12 cellular contexts compared by ENCODE assay signal in genomic region chr21:43315244-43316137, GRCh38.
DNase-seq lines count a peak whose midpoint lies in the region; ATAC-seq and TF ChIP-seq lines count a peak whose summit lies in the region.
"Had no signal": no experiment of that assay in that cellular context is flagged by ENCODE, and none has a peak within 500 bp of the region (broad histone marks: within the 10 kb centered on the region; RNA-seq: fewer than 3 reads in every experiment).

No MANE protein-coding gene starts in this region.

- H3K27me3 Mint-ChIP-seq in activated T-helper 1 cell treated with anti-CD3 and anti-CD28 coated beads, Interleukin-12 subunit alpha, Interleukin-12 subunit beta, Interleukin-2, Interleukin-4 antibody, amounts not matched to agents 30 ng/mL and 10 ng/mL and 1 ng/mL, durations not matched to agents 14 hours and 24 hours and 36 hours (ENCODE audit: insufficient read depth): peaks cover 4% of the 10 kb centered on the region
- peaks cover 0 to 10% of the 10 kb centered on the region in 2 donors for H3K27me3 Mint-ChIP-seq in natural killer cell treated with Interleukin-12 subunit alpha and Interleukin-12 subunit beta and Interleukin-15 and Interleukin-18, amount 100 ng/mL, for 72 hours
- no peaks in the 10 kb centered on the region for H3K27me3 Mint-ChIP-seq in type B pancreatic cell

- H3K27ac ChIP-seq in GM23248: no peak overlapping the region
- no peak overlapping the region for H3K27ac ChIP-seq in colonic mucosa

- no peaks in the 10 kb centered on the region for H3K79me2 ChIP-seq in GM23248 (ENCODE audit: insufficient read depth)

- H3K4me1 Mint-ChIP-seq in activated T-helper 1 cell treated with anti-CD3 and anti-CD28 coated beads, Interleukin-12 subunit alpha, Interleukin-12 subunit beta, Interleukin-2, Interleukin-4 antibody, amounts not matched to agents 30 ng/mL and 10 ng/mL and 1 ng/mL, durations not matched to agents 14 hours and 24 hours and 36 hours (ENCODE audit: low read depth): peaks cover 4% of the 10 kb centered on the region
- peaks cover 0 to 3% of the 10 kb centered on the region in 2 donors for H3K4me1 Mint-ChIP-seq in natural killer cell treated with Interleukin-12 subunit alpha and Interleukin-12 subunit beta and Interleukin-15 and Interleukin-18, amount 100 ng/mL, for 72 hours (ENCODE audit: low read depth in 2 of 2)
- peaks cover 19% of the 10 kb centered on the region for H3K4me1 Mint-ChIP-seq in type B pancreatic cell (ENCODE audit: unreplicated experiment)

- TF ChIP-seq CTCF in type B pancreatic cell (conservative IDR thresholded peaks at IDR 0.05) (no peak), colonic mucosa (IDR thresholded peaks at IDR 0.05) (no peak)

- intact Hi-C loops in activated T-helper 1 cell treated with anti-CD3 and anti-CD28 coated beads, Interleukin-12 subunit alpha, Interleukin-12 subunit beta, Interleukin-2, Interleukin-4 antibody, amounts not matched to agents 30 ng/mL and 10 ng/mL and 1 ng/mL, durations not matched to agents 14 hours and 24 hours and 36 hours (cut with micrococcal nuclease): no loop called here
- intact Hi-C loops in colonic mucosa (cut with DNase I): no loop called here

- 57 to 58% methylated on average over 26 to 27 of the region's 27 CpGs for WGBS in GM23248 (ENCODE audit: low coverage in 1 of 2, low lambda C conversion rate in 2 of 2, missing lambda C conversion rate in 2 of 2), 2 experiments

- H3K27me3 ChIP-seq in GM23248 (replicated peaks; ENCODE audit: insufficient read depth) (no peaks in the 10 kb centered on the region), colonic mucosa (no peaks in the 10 kb centered on the region)

- H3K4me3 ChIP-seq in GM23248 (no peak overlapping the region), colonic mucosa (no peak overlapping the region)

- H3K9me2 ChIP-seq in GM23248 (ENCODE audit: insufficient read depth): no peaks in the 10 kb centered on the region

- peak overlapping the region; percentile 37 for H3K4me3 Mint-ChIP-seq in activated T-helper 1 cell treated with anti-CD3 and anti-CD28 coated beads, Interleukin-12 subunit alpha, Interleukin-12 subunit beta, Interleukin-2, Interleukin-4 antibody, amounts not matched to agents 30 ng/mL and 10 ng/mL and 1 ng/mL, durations not matched to agents 14 hours and 24 hours and 36 hours
- H3K4me3 Mint-ChIP-seq in natural killer cell treated with Interleukin-12 subunit alpha and Interleukin-12 subunit beta and Interleukin-15 and Interleukin-18, amount 100 ng/mL, for 72 hours: no peak overlapping the region
- no peak overlapping the region for H3K4me3 Mint-ChIP-seq in type B pancreatic cell
- H3K4me3 Mint-ChIP-seq: activated B cell treated with CpG ODN at 0.5 μM for 24 hours had no signal

- H3K27ac Mint-ChIP-seq in activated T-helper 1 cell treated with anti-CD3 and anti-CD28 coated beads, Interleukin-12 subunit alpha, Interleukin-12 subunit beta, Interleukin-2, Interleukin-4 antibody, amounts not matched to agents 30 ng/mL and 10 ng/mL and 1 ng/mL, durations not matched to agents 14 hours and 24 hours and 36 hours: peak overlapping the region; percentile 55
- no peak overlapping the region for H3K27ac Mint-ChIP-seq in natural killer cell treated with Interleukin-12 subunit alpha and Interleukin-12 subunit beta and Interleukin-15 and Interleukin-18, amount 100 ng/mL, for 72 hours
- no peak overlapping the region for H3K27ac Mint-ChIP-seq in type B pancreatic cell
- H3K27ac Mint-ChIP-seq: activated B cell treated with CpG ODN at 0.5 μM for 24 hours had no signal

- H3K9me3 Mint-ChIP-seq in activated T-helper 1 cell treated with anti-CD3 and anti-CD28 coated beads, Interleukin-12 subunit alpha, Interleukin-12 subunit beta, Interleukin-2, Interleukin-4 antibody, amounts not matched to agents 30 ng/mL and 10 ng/mL and 1 ng/mL, durations not matched to agents 14 hours and 24 hours and 36 hours: no peaks in the 10 kb centered on the region
- no peaks in the 10 kb centered on the region for H3K9me3 Mint-ChIP-seq in natural killer cell treated with Interleukin-12 subunit alpha and Interleukin-12 subunit beta and Interleukin-15 and Interleukin-18, amount 100 ng/mL, for 72 hours
- H3K9me3 Mint-ChIP-seq in type B pancreatic cell: no peaks in the 10 kb centered on the region
- H3K9me3 Mint-ChIP-seq: activated B cell treated with CpG ODN at 0.5 μM for 24 hours had no signal

- H2AFZ ChIP-seq in GM23248: no peak overlapping the region

- in situ Hi-C loops in GM23248 (cut with MboI): loop anchor here (10.0 kb wide), 1 partner anchor 329 kb away; no protein-coding TSS in a partner anchor

- H3K4me2 ChIP-seq in GM23248 (ENCODE audit: unreplicated experiment): no peak overlapping the region

- 0 out of 2 replicates have a peak, but pooled peaks cover 5% of the 10 kb centered on the region for H3F3A ChIP-seq in GM23248 (ENCODE audit: insufficient read depth)

- H4K20me1 ChIP-seq in GM23248 (ENCODE audit: insufficient read depth): no peaks in the 10 kb centered on the region

- H3K9me3 ChIP-seq in GM23248 (ENCODE audit: low read depth): no peaks in the 10 kb centered on the region
- no peaks in the 10 kb centered on the region for H3K9me3 ChIP-seq in colonic mucosa

- H3K9ac ChIP-seq in GM23248 (no peak overlapping the region), colonic mucosa (ENCODE audit: low read depth in 2 of 2, low read length in 2 of 2) (no peak overlapping the region)

- no peaks in the 10 kb centered on the region for H3K36me3 Mint-ChIP-seq in activated T-helper 1 cell treated with anti-CD3 and anti-CD28 coated beads, Interleukin-12 subunit alpha, Interleukin-12 subunit beta, Interleukin-2, Interleukin-4 antibody, amounts not matched to agents 30 ng/mL and 10 ng/mL and 1 ng/mL, durations not matched to agents 14 hours and 24 hours and 36 hours (ENCODE audit: low read depth)
- H3K36me3 Mint-ChIP-seq in natural killer cell treated with Interleukin-12 subunit alpha and Interleukin-12 subunit beta and Interleukin-15 and Interleukin-18, amount 100 ng/mL, for 72 hours: no peaks in the 10 kb centered on the region
- H3K36me3 Mint-ChIP-seq in type B pancreatic cell: no peaks in the 10 kb centered on the region

- ATAC-seq in natural killer cell treated with Interleukin-12 subunit alpha and Interleukin-12 subunit beta and Interleukin-15 and Interleukin-18, amount 100 ng/mL, for 72 hours: peak; percentile 13 to 24
- ATAC-seq: Panc1 had no signal

- peak; percentile 8 for DNase-seq in activated CD4-positive, alpha-beta T cell treated with anti-CD3 and anti-CD28 coated beads, Interleukin-2, amount 50 U/mL, for 1 hour
- DNase-seq in activated CD4-positive, alpha-beta T cell treated with anti-CD3 and anti-CD28 coated beads for 1 hour: no peak
- DNase-seq in GM23248 (peak; percentile 34), type B pancreatic cell (ENCODE audit: extremely low spot score, unreplicated experiment) (no peak), colonic mucosa (no peak)
- no peak for DNase-seq in activated T-helper 1 cell treated with anti-CD3 and anti-CD28 coated beads, Interleukin-12 subunit alpha, Interleukin-12 subunit beta, Interleukin-2, Interleukin-4 antibody, amounts not matched to agents 30 ng/mL and 10 ng/mL and 1 ng/mL, durations not matched to agents 14 hours and 24 hours and 36 hours (ENCODE audit: low spot score)
- no peak for DNase-seq in natural killer cell treated with Interleukin-12 subunit alpha and Interleukin-12 subunit beta and Interleukin-15 and Interleukin-18, amount 100 ng/mL, for 72 hours (ENCODE audit: low spot score)
- DNase-seq in stimulated activated CD4-positive, alpha-beta T cell treated with anti-CD3 and anti-CD28 coated beads, Interleukin-4, amount 100 ng/mL, for 24 hours: no peak
- DNase-seq: activated B cell treated with CpG ODN at 0.5 μM for 24 hours, amygdala, NCI-H1930 had no signal

- H3K4me1 ChIP-seq in GM23248 (ENCODE audit: insufficient read depth) (peaks cover 6% of the 10 kb centered on the region), colonic mucosa (peaks cover 8% of the 10 kb centered on the region)

- no peaks in the 10 kb centered on the region for H3K36me3 ChIP-seq in GM23248 (ENCODE audit: low read depth)
- no peaks in the 10 kb centered on the region for H3K36me3 ChIP-seq in colonic mucosa

Comparison
In these comparisons a context has a peak if more than half of its experiments do, and no peak if none do; other contexts are left out.
1. DNase-seq: peak in activated CD4-positive, alpha-beta T cell treated with anti-CD3 and anti-CD28 coated beads, Interleukin-2, amount 50 U/mL, for 1 hour (single experiment) and GM23248 (single experiment); none in activated CD4-positive, alpha-beta T cell treated with anti-CD3 and anti-CD28 coated beads for 1 hour (single experiment), activated T-helper 1 cell treated with anti-CD3 and anti-CD28 coated beads, Interleukin-12 subunit alpha, Interleukin-12 subunit beta, Interleukin-2, Interleukin-4 antibody, amounts not matched to agents 30 ng/mL and 10 ng/mL and 1 ng/mL, durations not matched to agents 14 hours and 24 hours and 36 hours (single experiment), natural killer cell treated with Interleukin-12 subunit alpha and Interleukin-12 subunit beta and Interleukin-15 and Interleukin-18, amount 100 ng/mL, for 72 hours (single experiment), type B pancreatic cell (single experiment), stimulated activated CD4-positive, alpha-beta T cell treated with anti-CD3 and anti-CD28 coated beads, Interleukin-4, amount 100 ng/mL, for 24 hours (single experiment) and colonic mucosa (single experiment).